In the genomic region with DNA sequence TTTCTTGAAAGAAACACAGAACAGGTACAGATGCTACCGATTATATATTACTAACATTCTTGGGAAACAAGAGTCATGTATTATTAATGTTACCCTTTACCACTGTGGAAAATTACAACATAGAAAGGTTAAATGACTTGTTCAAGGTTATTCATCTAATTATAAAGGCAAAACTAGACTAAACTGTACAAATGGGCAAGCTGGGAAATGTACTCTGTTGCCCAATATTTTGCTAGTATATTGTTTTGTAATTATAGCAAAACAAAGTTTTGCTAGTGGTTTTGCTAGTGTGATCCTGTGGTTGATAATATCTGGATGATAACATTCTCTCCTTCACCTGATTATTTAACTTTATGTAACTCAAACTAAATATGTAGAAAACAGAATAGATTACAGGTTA, we compare ENCODE assay signal across 15 cellular contexts.
A peak's percentile ranks its signal among the peaks of the same experiment; 100 is the strongest.
DNase-seq lines count a peak whose midpoint lies in the region; ATAC-seq and TF ChIP-seq lines count a peak whose summit lies in the region.
"Had no signal": no experiment of that assay in that cellular context is flagged by ENCODE, and none has a peak within 500 bp of the region (broad histone marks: within the 10 kb centered on the region; RNA-seq: fewer than 3 reads in every experiment).

No MANE protein-coding gene starts in this region.

- no peak overlapping the region for H3K27ac Mint-ChIP-seq in activated T-cell treated with anti-CD3 and anti-CD28 coated beads, Interleukin-2, amount 50 U/mL, for 72 hours
- H3K27ac Mint-ChIP-seq: B cell; CD4-positive, alpha-beta T cell; H9 had no signal

- ATAC-seq in activated T-cell treated with anti-CD3 and anti-CD28 coated beads, Interleukin-2, amount 50 U/mL, for 72 hours (replicated peaks in 1 of 2) = no peak
- ATAC-seq in GM18502 (IDR thresholded peaks at IDR 0.05; ENCODE audit: poor library complexity, unreplicated experiment) = no peak

- H3K9me3 Mint-ChIP-seq in activated T-cell treated with anti-CD3 and anti-CD28 coated beads, Interleukin-2, amount 50 U/mL, for 72 hours = peaks cover 5 to 9% of the 10 kb centered on the region in 2 donors
- H3K9me3 Mint-ChIP-seq: CD4-positive, alpha-beta T cell had no signal

- no peak for TF ChIP-seq CTCF in AG09319 (IDR thresholded peaks at IDR 0.05; ENCODE audit: low read depth, low read length)

- H3K4me3 Mint-ChIP-seq in activated T-cell treated with anti-CD3 and anti-CD28 coated beads, Interleukin-2, amount 50 U/mL, for 72 hours = no peak overlapping the region
- H3K4me3 Mint-ChIP-seq: B cell; CD4-positive, alpha-beta T cell; H9 had no signal

- H3K27me3 Mint-ChIP-seq in activated T-cell treated with anti-CD3 and anti-CD28 coated beads, Interleukin-2, amount 50 U/mL, for 72 hours (ENCODE audit: low read depth) = no peaks in the 10 kb centered on the region
- H3K27me3 Mint-ChIP-seq: B cell; CD4-positive, alpha-beta T cell had no signal

- peaks cover 0 to 1% of the 10 kb centered on the region in 2 donors for H3K36me3 Mint-ChIP-seq in activated T-cell treated with anti-CD3 and anti-CD28 coated beads, Interleukin-2, amount 50 U/mL, for 72 hours (ENCODE audit: insufficient read depth in 2 of 2)

- peak; percentile 20 for DNase-seq in AG09319 (ENCODE audit: extremely low read depth, low read depth)
- DNase-seq in M059J (ENCODE audit: low read depth) = peak; percentile 15
- peak; percentile 49 for DNase-seq in fibroblast of gingiva (ENCODE audit: low read depth)
- DNase-seq in iris pigment epithelial cell (ENCODE audit: low read depth) = peak; percentile 31
- no peak for DNase-seq in activated T-cell treated with anti-CD3 and anti-CD28 coated beads, Interleukin-2, amount 50 U/mL, for 72 hours
- DNase-seq in GM19238 (ENCODE audit: insufficient read length, low spot score) = no peak
- DNase-seq: 8988T; C1 segment of cervical spinal cord; Calu3; CD4-positive, alpha-beta T cell; DMS 273 treated with DMSO at 0.1 percent for 48 hours; GOT3; H9 had no signal

- no peaks in the 10 kb centered on the region for H3K4me1 Mint-ChIP-seq in activated T-cell treated with anti-CD3 and anti-CD28 coated beads, Interleukin-2, amount 50 U/mL, for 72 hours (ENCODE audit: low read depth)
- H3K4me1 Mint-ChIP-seq: B cell had no signal

Comparison
In these comparisons a context has a peak if more than half of its experiments do, and no peak if none do; other contexts are left out.
1. DNase-seq: peak in AG09319 (single experiment), M059J (single experiment), fibroblast of gingiva (single experiment) and iris pigment epithelial cell (single experiment); none in activated T-cell treated with anti-CD3 and anti-CD28 coated beads, Interleukin-2, amount 50 U/mL, for 72 hours (0 of 2) and GM19238 (single experiment).